ENCODE assay signal across 1 cellular context in the genomic region with DNA sequence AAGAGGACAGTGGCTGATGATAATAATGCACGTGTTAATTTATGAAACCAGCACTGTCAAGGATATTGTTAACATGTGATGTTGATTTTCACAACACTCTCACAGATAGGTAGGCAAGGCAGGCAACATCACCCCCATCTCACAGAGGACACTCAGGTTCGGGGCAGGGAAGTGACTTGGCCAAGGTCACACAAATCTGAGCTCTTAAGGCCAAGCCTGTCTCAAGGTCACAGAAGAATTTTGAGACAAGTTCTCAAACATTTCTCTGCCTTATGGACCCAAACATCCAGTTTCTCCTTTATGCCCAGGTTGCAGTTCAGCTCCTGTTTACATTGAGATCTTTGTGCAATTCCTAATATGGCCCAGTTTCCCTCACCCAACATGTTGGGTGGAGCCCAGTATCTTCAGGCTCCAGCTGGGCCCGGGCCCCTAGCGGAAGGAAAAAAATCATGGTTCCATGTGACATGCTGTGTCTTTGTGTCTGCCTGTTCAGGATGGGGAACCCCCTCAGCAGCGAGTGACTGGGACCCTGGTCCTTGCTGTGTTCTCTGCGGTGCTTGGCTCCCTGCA.
A peak's percentile ranks its signal among the peaks of the same experiment; 100 is the strongest.
TF ChIP-seq lines count a peak whose summit lies in the region.

No MANE protein-coding gene starts in this region.

TF ChIP-seq in HepG2, 621 proteins besides CTCF, POLR2A, EP300 and RAD21:
- TF ChIP-seq, protein P1, sequence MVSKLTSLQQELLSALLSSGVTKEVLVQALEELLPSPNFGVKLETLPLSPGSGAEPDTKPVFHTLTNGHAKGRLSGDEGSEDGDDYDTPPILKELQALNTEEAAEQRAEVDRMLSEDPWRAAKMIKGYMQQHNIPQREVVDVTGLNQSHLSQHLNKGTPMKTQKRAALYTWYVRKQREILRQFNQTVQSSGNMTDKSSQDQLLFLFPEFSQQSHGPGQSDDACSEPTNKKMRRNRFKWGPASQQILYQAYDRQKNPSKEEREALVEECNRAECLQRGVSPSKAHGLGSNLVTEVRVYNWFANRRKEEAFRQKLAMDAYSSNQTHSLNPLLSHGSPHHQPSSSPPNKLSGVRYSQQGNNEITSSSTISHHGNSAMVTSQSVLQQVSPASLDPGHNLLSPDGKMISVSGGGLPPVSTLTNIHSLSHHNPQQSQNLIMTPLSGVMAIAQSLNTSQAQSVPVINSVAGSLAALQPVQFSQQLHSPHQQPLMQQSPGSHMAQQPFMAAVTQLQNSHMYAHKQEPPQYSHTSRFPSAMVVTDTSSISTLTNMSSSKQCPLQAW (CRISPR knock-in tag; IDR thresholded peaks at IDR 0.05), result 0 out of 2 replicates have a peak, but pooled peaks have one; percentile 1
- TF ChIP-seq, protein P2, sequence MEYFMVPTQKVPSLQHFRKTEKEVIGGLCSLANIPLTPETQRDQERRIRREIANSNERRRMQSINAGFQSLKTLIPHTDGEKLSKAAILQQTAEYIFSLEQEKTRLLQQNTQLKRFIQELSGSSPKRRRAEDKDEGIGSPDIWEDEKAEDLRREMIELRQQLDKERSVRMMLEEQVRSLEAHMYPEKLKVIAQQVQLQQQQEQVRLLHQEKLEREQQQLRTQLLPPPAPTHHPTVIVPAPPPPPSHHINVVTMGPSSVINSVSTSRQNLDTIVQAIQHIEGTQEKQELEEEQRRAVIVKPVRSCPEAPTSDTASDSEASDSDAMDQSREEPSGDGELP (IDR thresholded peaks at IDR 0.05; ENCODE audit: borderline replicate concordance, low read depth), result peak; percentile 75; the same call in 1 of the 2 replicates
- TF ChIP-seq CEBPG (CRISPR knock-in tag; IDR thresholded peaks at IDR 0.05), result peak; percentile 37
- TF ChIP-seq GFI1 (CRISPR knock-in tag; IDR thresholded peaks at IDR 0.05; ENCODE audit: borderline replicate concordance), result 0 out of 2 replicates have a peak, but pooled peaks have one; percentile 2
- peak; percentile 39; the same call in 1 of the 2 replicates for TF ChIP-seq CEBPB (IDR thresholded peaks at IDR 0.05; ENCODE audit: borderline replicate concordance, low read depth, low read length)
- no peak for TF ChIP-seq FOXA1 (IDR thresholded peaks at IDR 0.05)
- peak; percentile 82 for TF ChIP-seq FOXA1 (CRISPR knock-in tag; IDR thresholded peaks at IDR 0.05)
- no peak for TF ChIP-seq ZNF552 (CRISPR knock-in tag; IDR thresholded peaks at IDR 0.05; ENCODE audit: borderline replicate concordance)
- TF ChIP-seq ZNF253 (CRISPR knock-in tag; IDR thresholded peaks at IDR 0.05; ENCODE audit: borderline replicate concordance), result no peak
- TF ChIP-seq ESRRA (CRISPR knock-in tag; IDR thresholded peaks at IDR 0.05; ENCODE audit: low read depth), result no peak
- TF ChIP-seq ZBTB7B (CRISPR knock-in tag; IDR thresholded peaks at IDR 0.05), result 0 out of 2 replicates have a peak, but pooled peaks have one; percentile 3
- TF ChIP-seq, protein P3, sequence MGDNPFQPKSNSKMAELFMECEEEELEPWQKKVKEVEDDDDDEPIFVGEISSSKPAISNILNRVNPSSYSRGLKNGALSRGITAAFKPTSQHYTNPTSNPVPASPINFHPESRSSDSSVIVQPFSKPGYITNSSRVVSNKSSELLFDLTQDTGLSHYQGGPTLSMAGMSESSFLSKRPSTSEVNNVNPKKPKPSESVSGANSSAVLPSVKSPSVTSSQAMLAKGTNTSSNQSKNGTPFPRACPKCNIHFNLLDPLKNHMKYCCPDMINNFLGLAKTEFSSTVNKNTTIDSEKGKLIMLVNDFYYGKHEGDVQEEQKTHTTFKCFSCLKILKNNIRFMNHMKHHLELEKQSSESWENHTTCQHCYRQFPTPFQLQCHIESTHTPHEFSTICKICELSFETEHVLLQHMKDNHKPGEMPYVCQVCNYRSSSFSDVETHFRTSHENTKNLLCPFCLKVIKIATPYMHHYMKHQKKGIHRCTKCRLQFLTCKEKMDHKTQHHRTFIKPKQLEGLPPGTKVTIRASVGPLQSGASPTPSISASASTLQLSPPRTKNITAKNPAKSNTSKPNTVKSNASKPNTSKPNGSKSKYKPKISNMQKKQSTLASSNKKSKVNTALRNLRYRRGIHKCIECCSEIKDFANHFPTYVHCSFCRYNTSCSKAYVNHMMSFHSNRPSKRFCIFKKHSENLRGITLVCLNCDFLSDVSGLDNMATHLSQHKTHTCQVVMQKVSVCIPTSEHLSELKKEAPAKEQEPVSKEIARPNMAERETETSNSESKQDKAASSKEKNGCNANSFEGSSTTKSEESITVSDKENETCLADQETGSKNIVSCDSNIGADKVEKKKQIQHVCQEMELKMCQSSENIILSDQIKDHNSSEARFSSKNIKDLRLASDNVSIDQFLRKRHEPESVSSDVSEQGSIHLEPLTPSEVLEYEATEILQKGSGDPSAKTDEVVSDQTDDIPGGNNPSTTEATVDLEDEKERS (CRISPR knock-in tag; IDR thresholded peaks at IDR 0.05), result no peak
- no peak for TF ChIP-seq ZNF484 (CRISPR knock-in tag; IDR thresholded peaks at IDR 0.05; ENCODE audit: borderline replicate concordance, low read depth)
- TF ChIP-seq, protein P4, sequence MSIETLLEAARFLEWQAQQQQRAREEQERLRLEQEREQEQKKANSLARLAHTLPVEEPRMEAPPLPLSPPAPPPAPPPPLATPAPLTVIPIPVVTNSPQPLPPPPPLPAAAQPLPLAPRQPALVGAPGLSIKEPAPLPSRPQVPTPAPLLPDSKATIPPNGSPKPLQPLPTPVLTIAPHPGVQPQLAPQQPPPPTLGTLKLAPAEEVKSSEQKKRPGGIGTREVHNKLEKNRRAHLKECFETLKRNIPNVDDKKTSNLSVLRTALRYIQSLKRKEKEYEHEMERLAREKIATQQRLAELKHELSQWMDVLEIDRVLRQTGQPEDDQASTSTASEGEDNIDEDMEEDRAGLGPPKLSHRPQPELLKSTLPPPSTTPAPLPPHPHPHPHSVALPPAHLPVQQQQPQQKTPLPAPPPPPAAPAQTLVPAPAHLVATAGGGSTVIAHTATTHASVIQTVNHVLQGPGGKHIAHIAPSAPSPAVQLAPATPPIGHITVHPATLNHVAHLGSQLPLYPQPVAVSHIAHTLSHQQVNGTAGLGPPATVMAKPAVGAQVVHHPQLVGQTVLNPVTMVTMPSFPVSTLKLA (IDR thresholded peaks at IDR 0.05), result peak; percentile 39
- peak; percentile 65 for TF ChIP-seq FOXA3 (CRISPR knock-in tag; IDR thresholded peaks at IDR 0.05)
- TF ChIP-seq RNF2 (conservative IDR thresholded peaks at IDR 0.05; ENCODE audit: low read depth), result no peak
- peak; percentile 45 for TF ChIP-seq SAP130 (CRISPR knock-in tag; IDR thresholded peaks at IDR 0.05; ENCODE audit: low read depth)
- TF ChIP-seq ZMYM3 (CRISPR knock-in tag; IDR thresholded peaks at IDR 0.05), result peak; percentile 66; the same call in 1 of the 2 replicates
- TF ChIP-seq, protein P5, sequence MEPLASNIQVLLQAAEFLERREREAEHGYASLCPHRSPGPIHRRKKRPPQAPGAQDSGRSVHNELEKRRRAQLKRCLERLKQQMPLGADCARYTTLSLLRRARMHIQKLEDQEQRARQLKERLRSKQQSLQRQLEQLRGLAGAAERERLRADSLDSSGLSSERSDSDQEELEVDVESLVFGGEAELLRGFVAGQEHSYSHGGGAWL (CRISPR knock-in tag; IDR thresholded peaks at IDR 0.05), result no peak
- no peak for TF ChIP-seq NKX3-1 (CRISPR knock-in tag; IDR thresholded peaks at IDR 0.05)
- TF ChIP-seq MXI1 (IDR thresholded peaks at IDR 0.05; ENCODE audit: borderline replicate concordance, low read depth, low read length), result peak; percentile 15; the same call in 1 of the 3 replicates
- no peak for TF ChIP-seq ZNF138 (CRISPR knock-in tag; IDR thresholded peaks at IDR 0.05; ENCODE audit: low read depth)
- TF ChIP-seq, protein P6, sequence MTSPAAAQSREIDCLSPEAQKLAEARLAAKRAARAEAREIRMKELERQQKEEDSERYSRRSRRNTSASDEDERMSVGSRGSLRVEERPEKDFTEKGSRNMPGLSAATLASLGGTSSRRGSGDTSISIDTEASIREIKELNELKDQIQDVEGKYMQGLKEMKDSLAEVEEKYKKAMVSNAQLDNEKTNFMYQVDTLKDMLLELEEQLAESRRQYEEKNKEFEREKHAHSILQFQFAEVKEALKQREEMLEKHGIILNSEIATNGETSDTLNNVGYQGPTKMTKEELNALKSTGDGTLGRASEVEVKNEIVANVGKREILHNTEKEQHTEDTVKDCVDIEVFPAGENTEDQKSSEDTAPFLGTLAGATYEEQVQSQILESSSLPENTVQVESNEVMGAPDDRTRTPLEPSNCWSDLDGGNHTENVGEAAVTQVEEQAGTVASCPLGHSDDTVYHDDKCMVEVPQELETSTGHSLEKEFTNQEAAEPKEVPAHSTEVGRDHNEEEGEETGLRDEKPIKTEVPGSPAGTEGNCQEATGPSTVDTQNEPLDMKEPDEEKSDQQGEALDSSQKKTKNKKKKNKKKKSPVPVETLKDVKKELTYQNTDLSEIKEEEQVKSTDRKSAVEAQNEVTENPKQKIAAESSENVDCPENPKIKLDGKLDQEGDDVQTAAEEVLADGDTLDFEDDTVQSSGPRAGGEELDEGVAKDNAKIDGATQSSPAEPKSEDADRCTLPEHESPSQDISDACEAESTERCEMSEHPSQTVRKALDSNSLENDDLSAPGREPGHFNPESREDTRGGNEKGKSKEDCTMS (CRISPR knock-in tag; conservative IDR thresholded peaks at IDR 0.05), result no peak
- TF ChIP-seq ZFY (CRISPR knock-in tag; IDR thresholded peaks at IDR 0.05), result no peak; the same call in 1 of the 2 replicates
- TF ChIP-seq ISL2 (CRISPR knock-in tag; IDR thresholded peaks at IDR 0.05), result no peak
- TF ChIP-seq ZFP37 (CRISPR knock-in tag; IDR thresholded peaks at IDR 0.05; ENCODE audit: borderline replicate concordance), result no peak
- TF ChIP-seq SRF (IDR thresholded peaks at IDR 0.05; ENCODE audit: low read depth, low read length), result peak; percentile 95
- TF ChIP-seq, protein P7, sequence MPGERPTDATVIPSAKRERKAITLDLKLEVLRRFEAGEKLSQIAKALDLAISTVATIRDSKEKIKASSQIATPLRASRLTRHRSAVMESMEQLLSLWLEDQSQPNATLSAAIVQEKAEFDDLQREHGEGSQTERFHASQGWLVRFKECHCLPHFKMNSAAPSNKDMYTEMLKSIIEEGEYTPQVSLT (CRISPR knock-in tag; IDR thresholded peaks at IDR 0.05; ENCODE audit: borderline replicate concordance, low read depth), result no peak
- TF ChIP-seq, protein P8, sequence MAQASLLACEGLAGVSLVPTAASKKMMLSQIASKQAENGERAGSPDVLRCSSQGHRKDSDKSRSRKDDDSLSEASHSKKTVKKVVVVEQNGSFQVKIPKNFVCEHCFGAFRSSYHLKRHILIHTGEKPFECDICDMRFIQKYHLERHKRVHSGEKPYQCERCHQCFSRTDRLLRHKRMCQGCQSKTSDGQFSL (CRISPR knock-in tag; IDR thresholded peaks at IDR 0.05), result 0 out of 2 replicates have a peak, but pooled peaks have one; percentile 9
- TF ChIP-seq ZSCAN9 (CRISPR knock-in tag; IDR thresholded peaks at IDR 0.05; ENCODE audit: borderline replicate concordance), result no peak
TF ChIP-seq in HepG2: peak in this region for 14.
